In genomic region chr1:192682335-192682734, GRCh38 we compare ENCODE assay signal across 3 cellular contexts.
TF ChIP-seq lines count a peak whose summit lies in the region.

No MANE protein-coding gene starts in this region.

TF ChIP-seq in SK-N-SH treated with all-trans-retinoic acid at 6 μM for 48 hours, 23 proteins besides CTCF, POLR2A, EP300 and RAD21:
- TF ChIP-seq ZFP30 (CRISPR knock-in tag; IDR thresholded peaks at IDR 0.05) (no peak), BACH2 (CRISPR knock-in tag; IDR thresholded peaks at IDR 0.05; ENCODE audit: borderline replicate concordance) (no peak), TOX (CRISPR knock-in tag; IDR thresholded peaks at IDR 0.05; ENCODE audit: borderline replicate concordance) (0 out of 2 replicates have a peak, but pooled peaks have one; percentile 32), RARB (CRISPR knock-in tag; IDR thresholded peaks at IDR 0.05) (0 out of 2 replicates have a peak, but pooled peaks have one; percentile 1)

TF ChIP-seq in SK-N-SH, 30 proteins besides CTCF, POLR2A, EP300 and RAD21:
- TF ChIP-seq RFX5 (IDR thresholded peaks at IDR 0.05; ENCODE audit: low read length) (no peak), JUND (IDR thresholded peaks at IDR 0.05) (no peak), ZBTB33 (IDR thresholded peaks at IDR 0.05; ENCODE audit: borderline replicate concordance, low read depth) (no peak), NRF1 (IDR thresholded peaks at IDR 0.05; ENCODE audit: low read depth, low read length) (no peak), MXI1 (IDR thresholded peaks at IDR 0.05; ENCODE audit: low read depth, low read length) (no peak), TAF1 (IDR thresholded peaks at IDR 0.05; ENCODE audit: borderline replicate concordance, low read depth, low read length) (no peak), FOXJ3 (CRISPR knock-in tag; IDR thresholded peaks at IDR 0.05) (no peak), FOXM1 (IDR thresholded peaks at IDR 0.05; ENCODE audit: low read depth) (no peak), FOSL2 (IDR thresholded peaks at IDR 0.05; ENCODE audit: borderline replicate concordance, low read depth) (no peak), YY1 (IDR thresholded peaks at IDR 0.05; ENCODE audit: low read depth) (no peak), RXRA (IDR thresholded peaks at IDR 0.05; ENCODE audit: borderline replicate concordance, low read depth) (no peak), SIN3A (IDR thresholded peaks at IDR 0.05; ENCODE audit: borderline replicate concordance, low read depth, low read length) (no peak), NFIC (IDR thresholded peaks at IDR 0.05; ENCODE audit: borderline replicate concordance) (no peak), TCF12 (IDR thresholded peaks at IDR 0.05) (no peak), GABPA (IDR thresholded peaks at IDR 0.05; ENCODE audit: low read depth) (no peak), SMC3 (IDR thresholded peaks at IDR 0.05; ENCODE audit: low read depth, low read length) (no peak)
- TF ChIP-seq, protein P1, sequence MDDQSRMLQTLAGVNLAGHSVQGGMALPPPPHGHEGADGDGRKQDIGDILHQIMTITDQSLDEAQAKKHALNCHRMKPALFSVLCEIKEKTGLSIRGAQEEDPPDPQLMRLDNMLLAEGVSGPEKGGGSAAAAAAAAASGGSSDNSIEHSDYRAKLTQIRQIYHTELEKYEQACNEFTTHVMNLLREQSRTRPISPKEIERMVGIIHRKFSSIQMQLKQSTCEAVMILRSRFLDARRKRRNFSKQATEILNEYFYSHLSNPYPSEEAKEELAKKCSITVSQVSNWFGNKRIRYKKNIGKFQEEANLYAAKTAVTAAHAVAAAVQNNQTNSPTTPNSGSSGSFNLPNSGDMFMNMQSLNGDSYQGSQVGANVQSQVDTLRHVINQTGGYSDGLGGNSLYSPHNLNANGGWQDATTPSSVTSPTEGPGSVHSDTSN (IDR thresholded peaks at IDR 0.05) = no peak
- TF ChIP-seq, protein P2, sequence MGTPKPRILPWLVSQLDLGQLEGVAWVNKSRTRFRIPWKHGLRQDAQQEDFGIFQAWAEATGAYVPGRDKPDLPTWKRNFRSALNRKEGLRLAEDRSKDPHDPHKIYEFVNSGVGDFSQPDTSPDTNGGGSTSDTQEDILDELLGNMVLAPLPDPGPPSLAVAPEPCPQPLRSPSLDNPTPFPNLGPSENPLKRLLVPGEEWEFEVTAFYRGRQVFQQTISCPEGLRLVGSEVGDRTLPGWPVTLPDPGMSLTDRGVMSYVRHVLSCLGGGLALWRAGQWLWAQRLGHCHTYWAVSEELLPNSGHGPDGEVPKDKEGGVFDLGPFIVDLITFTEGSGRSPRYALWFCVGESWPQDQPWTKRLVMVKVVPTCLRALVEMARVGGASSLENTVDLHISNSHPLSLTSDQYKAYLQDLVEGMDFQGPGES (IDR thresholded peaks at IDR 0.05; ENCODE audit: low read depth, low read length) = no peak
- TF ChIP-seq, protein P3, sequence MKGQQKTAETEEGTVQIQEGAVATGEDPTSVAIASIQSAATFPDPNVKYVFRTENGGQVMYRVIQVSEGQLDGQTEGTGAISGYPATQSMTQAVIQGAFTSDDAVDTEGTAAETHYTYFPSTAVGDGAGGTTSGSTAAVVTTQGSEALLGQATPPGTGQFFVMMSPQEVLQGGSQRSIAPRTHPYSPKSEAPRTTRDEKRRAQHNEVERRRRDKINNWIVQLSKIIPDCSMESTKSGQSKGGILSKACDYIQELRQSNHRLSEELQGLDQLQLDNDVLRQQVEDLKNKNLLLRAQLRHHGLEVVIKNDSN (IDR thresholded peaks at IDR 0.05; ENCODE audit: borderline replicate concordance, low read depth) = no peak

TF ChIP-seq in HepG2, 621 proteins besides CTCF, POLR2A, EP300 and RAD21 (continues in another document):
- TF ChIP-seq NCOA2 (CRISPR knock-in tag; IDR thresholded peaks at IDR 0.05) (0 out of 2 replicates have a peak, but pooled peaks have one; percentile 35), SALL1 (CRISPR knock-in tag; IDR thresholded peaks at IDR 0.05) (peak; percentile 29; the same call in 1 of the 2 replicates), HIVEP1 (CRISPR knock-in tag; IDR thresholded peaks at IDR 0.05) (no peak), HNF1A (IDR thresholded peaks at IDR 0.05; ENCODE audit: low read depth) (no peak), HNF1A (CRISPR knock-in tag; IDR thresholded peaks at IDR 0.05; ENCODE audit: borderline replicate concordance) (no peak), ZNF672 (CRISPR knock-in tag; IDR thresholded peaks at IDR 0.05) (no peak), SOX5 (CRISPR knock-in tag; IDR thresholded peaks at IDR 0.05; ENCODE audit: borderline replicate concordance) (0 out of 2 replicates have a peak, but pooled peaks have one; percentile 7), ZNF777 (CRISPR knock-in tag; IDR thresholded peaks at IDR 0.05) (no peak), ONECUT2 (CRISPR knock-in tag; IDR thresholded peaks at IDR 0.05) (no peak), POGZ (CRISPR knock-in tag; IDR thresholded peaks at IDR 0.05) (peak; percentile 26; the same call in 1 of the 2 replicates), ZNF468 (CRISPR knock-in tag; IDR thresholded peaks at IDR 0.05) (no peak), ATRX (CRISPR knock-in tag; IDR thresholded peaks at IDR 0.05; ENCODE audit: borderline replicate concordance) (no peak), RARA (CRISPR knock-in tag; IDR thresholded peaks at IDR 0.05) (peak; percentile 34; the same call in 1 of the 2 replicates), RORA (CRISPR knock-in tag; IDR thresholded peaks at IDR 0.05) (no peak), MED1 (CRISPR knock-in tag; IDR thresholded peaks at IDR 0.05) (peak; percentile 65), SAP130 (CRISPR knock-in tag; IDR thresholded peaks at IDR 0.05; ENCODE audit: low read depth) (0 out of 2 replicates have a peak, but pooled peaks have one; percentile 28), AHDC1 (CRISPR knock-in tag; IDR thresholded peaks at IDR 0.05; ENCODE audit: borderline replicate concordance) (peak; percentile 33; the same call in 1 of the 2 replicates), CBX2 (IDR thresholded peaks at IDR 0.05; ENCODE audit: low read depth, low read length) (no peak), CBX2 (CRISPR knock-in tag; IDR thresholded peaks at IDR 0.05; ENCODE audit: low read depth) (no peak), HOXA5 (CRISPR knock-in tag; IDR thresholded peaks at IDR 0.05) (peak; percentile 98), HDAC6 (IDR thresholded peaks at IDR 0.05; ENCODE audit: low read depth, low read length) (no peak), HNF4A (CRISPR knock-in tag; IDR thresholded peaks at IDR 0.05) (peak; percentile 75), ETV5 (CRISPR knock-in tag; IDR thresholded peaks at IDR 0.05; ENCODE audit: borderline replicate concordance) (peak; percentile 72; the same call in 1 of the 2 replicates), MBD4 (IDR thresholded peaks at IDR 0.05; ENCODE audit: borderline replicate concordance, low read length) (no peak), KDM6A (CRISPR knock-in tag; IDR thresholded peaks at IDR 0.05; ENCODE audit: low read depth) (no peak), ZNF713 (CRISPR knock-in tag; IDR thresholded peaks at IDR 0.05) (no peak), SYNCRIP (IDR thresholded peaks at IDR 0.05; ENCODE audit: insufficient read depth, low read depth, low read length) (no peak), MIXL1 (CRISPR knock-in tag; IDR thresholded peaks at IDR 0.05) (peak; percentile 69; the same call in 1 of the 2 replicates), SSRP1 (CRISPR knock-in tag; IDR thresholded peaks at IDR 0.05) (no peak)
- TF ChIP-seq, protein P4, sequence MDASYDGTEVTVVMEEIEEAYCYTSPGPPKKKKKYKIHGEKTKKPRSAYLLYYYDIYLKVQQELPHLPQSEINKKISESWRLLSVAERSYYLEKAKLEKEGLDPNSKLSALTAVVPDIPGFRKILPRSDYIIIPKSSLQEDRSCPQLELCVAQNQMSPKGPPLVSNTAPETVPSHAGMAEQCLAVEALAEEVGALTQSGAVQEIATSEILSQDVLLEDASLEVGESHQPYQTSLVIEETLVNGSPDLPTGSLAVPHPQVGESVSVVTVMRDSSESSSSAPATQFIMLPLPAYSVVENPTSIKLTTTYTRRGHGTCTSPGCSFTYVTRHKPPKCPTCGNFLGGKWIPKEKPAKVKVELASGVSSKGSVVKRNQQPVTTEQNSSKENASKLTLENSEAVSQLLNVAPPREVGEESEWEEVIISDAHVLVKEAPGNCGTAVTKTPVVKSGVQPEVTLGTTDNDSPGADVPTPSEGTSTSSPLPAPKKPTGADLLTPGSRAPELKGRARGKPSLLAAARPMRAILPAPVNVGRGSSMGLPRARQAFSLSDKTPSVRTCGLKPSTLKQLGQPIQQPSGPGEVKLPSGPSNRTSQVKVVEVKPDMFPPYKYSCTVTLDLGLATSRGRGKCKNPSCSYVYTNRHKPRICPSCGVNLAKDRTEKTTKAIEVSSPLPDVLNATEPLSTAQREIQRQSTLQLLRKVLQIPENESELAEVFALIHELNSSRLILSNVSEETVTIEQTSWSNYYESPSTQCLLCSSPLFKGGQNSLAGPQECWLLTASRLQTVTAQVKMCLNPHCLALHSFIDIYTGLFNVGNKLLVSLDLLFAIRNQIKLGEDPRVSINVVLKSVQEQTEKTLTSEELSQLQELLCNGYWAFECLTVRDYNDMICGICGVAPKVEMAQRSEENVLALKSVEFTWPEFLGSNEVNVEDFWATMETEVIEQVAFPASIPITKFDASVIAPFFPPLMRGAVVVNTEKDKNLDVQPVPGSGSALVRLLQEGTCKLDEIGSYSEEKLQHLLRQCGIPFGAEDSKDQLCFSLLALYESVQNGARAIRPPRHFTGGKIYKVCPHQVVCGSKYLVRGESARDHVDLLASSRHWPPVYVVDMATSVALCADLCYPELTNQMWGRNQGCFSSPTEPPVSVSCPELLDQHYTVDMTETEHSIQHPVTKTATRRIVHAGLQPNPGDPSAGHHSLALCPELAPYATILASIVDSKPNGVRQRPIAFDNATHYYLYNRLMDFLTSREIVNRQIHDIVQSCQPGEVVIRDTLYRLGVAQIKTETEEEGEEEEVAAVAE (CRISPR knock-in tag; IDR thresholded peaks at IDR 0.05; ENCODE audit: borderline replicate concordance) = no peak
- TF ChIP-seq, protein P5, sequence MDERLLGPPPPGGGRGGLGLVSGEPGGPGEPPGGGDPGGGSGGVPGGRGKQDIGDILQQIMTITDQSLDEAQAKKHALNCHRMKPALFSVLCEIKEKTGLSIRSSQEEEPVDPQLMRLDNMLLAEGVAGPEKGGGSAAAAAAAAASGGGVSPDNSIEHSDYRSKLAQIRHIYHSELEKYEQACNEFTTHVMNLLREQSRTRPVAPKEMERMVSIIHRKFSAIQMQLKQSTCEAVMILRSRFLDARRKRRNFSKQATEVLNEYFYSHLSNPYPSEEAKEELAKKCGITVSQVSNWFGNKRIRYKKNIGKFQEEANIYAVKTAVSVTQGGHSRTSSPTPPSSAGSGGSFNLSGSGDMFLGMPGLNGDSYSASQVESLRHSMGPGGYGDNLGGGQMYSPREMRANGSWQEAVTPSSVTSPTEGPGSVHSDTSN (CRISPR knock-in tag; IDR thresholded peaks at IDR 0.05) = 0 out of 2 replicates have a peak, but pooled peaks have one; percentile 35
